ENCODE assay signal across 8 cellular contexts in genomic region chr17:81057079-81057730, GRCh38. TPM values are rescaled to one million over a fixed set of nuclear protein-coding genes. Genes with fewer than 3 reads are reported as not detected.
DNase-seq lines count a peak whose midpoint lies in the region; ATAC-seq lines count a peak whose summit lies in the region.

No MANE protein-coding gene starts in this region.

- ATAC-seq in activated CD4-positive, CD25-positive, alpha-beta regulatory T cell treated with anti-CD3 and anti-CD28 coated beads, Interleukin-2, amount 50 U/mL, for 24 hours: no peak
- no peak for ATAC-seq in GM19467 (IDR thresholded peaks at IDR 0.05; ENCODE audit: unreplicated experiment)

- DNase-seq in CMK (ENCODE audit: low read depth) (peak; percentile 66), SK-MEL-5 (ENCODE audit: low read depth, low spot score) (peak; percentile 89), fibroblast of peridontal ligament (ENCODE audit: extremely low read depth) (peak; percentile 54), occipital lobe (lab: John Stamatoyannopoulos, UW) (peak; percentile 37), mesenteric fat pad (ENCODE audit: low spot score) (no peak), ureter (ENCODE audit: low spot score) (no peak)

- in situ Hi-C loops in SK-MEL-5 (cut with HindIII; ENCODE audit: low pct_unique_long_range_greater_than_20kb, low sequenced_read_pairs): no loop called here

RNA-seq across cellular contexts. Expression of gene BAIAP2, which starts 22.3 kb away (rescaled TPM):
- 26.7 and 33.6 TPM in 2 replicates for total RNA-seq in SK-MEL-5 (2014; rRNA removed; shearing (Covaris generic))
- polyA plus RNA-seq in SK-MEL-5 (2015; cell fraction: cytosol; rRNA removed): 61.0 and 64.3 TPM in 2 replicates
- polyA plus RNA-seq in SK-MEL-5 (2015; cell fraction: nucleus; rRNA removed): 73.9 and 104 TPM in 2 replicates
- 26.2 TPM for total RNA-seq in occipital lobe
- total RNA-seq in mesenteric fat pad: 24.6 TPM
- total RNA-seq in ureter: 48.7 TPM

Comparison
In these comparisons a context has a peak if more than half of its experiments do, and no peak if none do; other contexts are left out.
1. DNase-seq: peak in CMK (single experiment), SK-MEL-5 (single experiment), fibroblast of peridontal ligament (single experiment) and occipital lobe (single experiment); none in mesenteric fat pad (single experiment) and ureter (single experiment).